Comparison of ENCODE assay signal across 3 cellular contexts in the genomic region with DNA sequence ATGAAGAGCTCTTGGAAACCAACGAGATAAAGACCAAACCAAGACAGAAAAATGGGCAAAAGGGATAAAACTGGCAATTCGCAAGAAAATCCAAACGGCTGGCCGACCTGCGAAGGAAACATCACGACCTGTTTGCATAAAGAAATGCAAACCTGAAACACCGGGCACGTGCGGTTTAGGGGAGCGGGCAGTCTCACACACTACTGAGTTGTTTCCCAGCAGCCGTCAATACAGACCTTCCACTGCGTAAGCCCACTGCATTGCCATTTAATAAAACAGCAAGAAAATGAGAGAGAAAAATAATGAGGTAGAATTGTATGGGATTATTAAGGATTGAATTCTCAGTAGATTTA.
TF ChIP-seq lines count a peak whose summit lies in the region.

No MANE protein-coding gene starts in this region.

TF ChIP-seq in SK-N-SH, 30 proteins besides CTCF, POLR2A, EP300 and RAD21 (continues in another document):
- no peak for TF ChIP-seq REST (IDR thresholded peaks at IDR 0.05; ENCODE audit: low read depth, low read length)
- no peak for TF ChIP-seq NRF1 (IDR thresholded peaks at IDR 0.05; ENCODE audit: low read depth, low read length)
- TF ChIP-seq USF2 (IDR thresholded peaks at IDR 0.05; ENCODE audit: borderline replicate concordance, low read depth, low read length), result no peak
- no peak for TF ChIP-seq GATA2 (CRISPR knock-in tag; IDR thresholded peaks at IDR 0.05)
- no peak for TF ChIP-seq JUND (IDR thresholded peaks at IDR 0.05)
- TF ChIP-seq FOXJ3 (CRISPR knock-in tag; IDR thresholded peaks at IDR 0.05), result no peak
- no peak for TF ChIP-seq RCOR1 (IDR thresholded peaks at IDR 0.05; ENCODE audit: low read length)
- TF ChIP-seq FOXM1 (IDR thresholded peaks at IDR 0.05; ENCODE audit: low read depth), result no peak
- no peak for TF ChIP-seq NFIC (IDR thresholded peaks at IDR 0.05; ENCODE audit: borderline replicate concordance)
- TF ChIP-seq, protein P1, sequence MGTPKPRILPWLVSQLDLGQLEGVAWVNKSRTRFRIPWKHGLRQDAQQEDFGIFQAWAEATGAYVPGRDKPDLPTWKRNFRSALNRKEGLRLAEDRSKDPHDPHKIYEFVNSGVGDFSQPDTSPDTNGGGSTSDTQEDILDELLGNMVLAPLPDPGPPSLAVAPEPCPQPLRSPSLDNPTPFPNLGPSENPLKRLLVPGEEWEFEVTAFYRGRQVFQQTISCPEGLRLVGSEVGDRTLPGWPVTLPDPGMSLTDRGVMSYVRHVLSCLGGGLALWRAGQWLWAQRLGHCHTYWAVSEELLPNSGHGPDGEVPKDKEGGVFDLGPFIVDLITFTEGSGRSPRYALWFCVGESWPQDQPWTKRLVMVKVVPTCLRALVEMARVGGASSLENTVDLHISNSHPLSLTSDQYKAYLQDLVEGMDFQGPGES (IDR thresholded peaks at IDR 0.05; ENCODE audit: low read depth, low read length), result no peak
- no peak for TF ChIP-seq RXRA (IDR thresholded peaks at IDR 0.05; ENCODE audit: borderline replicate concordance, low read depth)
- TF ChIP-seq SMC3 (IDR thresholded peaks at IDR 0.05; ENCODE audit: low read depth, low read length), result no peak
- TF ChIP-seq MEF2A (IDR thresholded peaks at IDR 0.05; ENCODE audit: borderline replicate concordance, low read depth), result no peak
- TF ChIP-seq POLR2AphosphoS5 (IDR thresholded peaks at IDR 0.05; ENCODE audit: low read depth, low read length), result no peak
- TF ChIP-seq TEAD4 (IDR thresholded peaks at IDR 0.05; ENCODE audit: borderline replicate concordance, insufficient read depth), result no peak
- no peak for TF ChIP-seq GABPA (IDR thresholded peaks at IDR 0.05; ENCODE audit: low read depth)
- TF ChIP-seq CHD2 (IDR thresholded peaks at IDR 0.05; ENCODE audit: low read length, partially characterized antibody), result no peak

TF ChIP-seq in SK-N-SH treated with all-trans-retinoic acid at 6 μM for 48 hours, 23 proteins besides CTCF, POLR2A, EP300 and RAD21 (continues in another document):
- TF ChIP-seq ZFP3 (CRISPR knock-in tag; IDR thresholded peaks at IDR 0.05), result no peak
- TF ChIP-seq, protein P2, sequence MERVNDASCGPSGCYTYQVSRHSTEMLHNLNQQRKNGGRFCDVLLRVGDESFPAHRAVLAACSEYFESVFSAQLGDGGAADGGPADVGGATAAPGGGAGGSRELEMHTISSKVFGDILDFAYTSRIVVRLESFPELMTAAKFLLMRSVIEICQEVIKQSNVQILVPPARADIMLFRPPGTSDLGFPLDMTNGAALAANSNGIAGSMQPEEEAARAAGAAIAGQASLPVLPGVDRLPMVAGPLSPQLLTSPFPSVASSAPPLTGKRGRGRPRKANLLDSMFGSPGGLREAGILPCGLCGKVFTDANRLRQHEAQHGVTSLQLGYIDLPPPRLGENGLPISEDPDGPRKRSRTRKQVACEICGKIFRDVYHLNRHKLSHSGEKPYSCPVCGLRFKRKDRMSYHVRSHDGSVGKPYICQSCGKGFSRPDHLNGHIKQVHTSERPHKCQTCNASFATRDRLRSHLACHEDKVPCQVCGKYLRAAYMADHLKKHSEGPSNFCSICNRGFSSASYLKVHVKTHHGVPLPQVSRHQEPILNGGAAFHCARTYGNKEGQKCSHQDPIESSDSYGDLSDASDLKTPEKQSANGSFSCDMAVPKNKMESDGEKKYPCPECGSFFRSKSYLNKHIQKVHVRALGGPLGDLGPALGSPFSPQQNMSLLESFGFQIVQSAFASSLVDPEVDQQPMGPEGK (CRISPR knock-in tag; IDR thresholded peaks at IDR 0.05; ENCODE audit: borderline replicate concordance), result no peak
- TF ChIP-seq CREB5 (CRISPR knock-in tag; IDR thresholded peaks at IDR 0.05; ENCODE audit: low read depth), result no peak
- TF ChIP-seq ISL1 (CRISPR knock-in tag; IDR thresholded peaks at IDR 0.05), result no peak
- TF ChIP-seq PPARA (CRISPR knock-in tag; IDR thresholded peaks at IDR 0.05; ENCODE audit: borderline replicate concordance), result no peak
- TF ChIP-seq ZNF70 (CRISPR knock-in tag; IDR thresholded peaks at IDR 0.05), result no peak
- no peak for TF ChIP-seq ZNF8 (CRISPR knock-in tag; IDR thresholded peaks at IDR 0.05)
- no peak for TF ChIP-seq TSHZ2 (CRISPR knock-in tag; IDR thresholded peaks at IDR 0.05)
- no peak for TF ChIP-seq ESRRG (CRISPR knock-in tag; IDR thresholded peaks at IDR 0.05)
- TF ChIP-seq SNAI2 (CRISPR knock-in tag; IDR thresholded peaks at IDR 0.05), result no peak
- no peak for TF ChIP-seq TOX (CRISPR knock-in tag; IDR thresholded peaks at IDR 0.05; ENCODE audit: borderline replicate concordance)
- no peak for TF ChIP-seq GLIS3 (CRISPR knock-in tag; IDR thresholded peaks at IDR 0.05)
- no peak for TF ChIP-seq BACH2 (CRISPR knock-in tag; IDR thresholded peaks at IDR 0.05; ENCODE audit: borderline replicate concordance)
- TF ChIP-seq CSDC2 (CRISPR knock-in tag; IDR thresholded peaks at IDR 0.05), result no peak
- TF ChIP-seq, protein P3, sequence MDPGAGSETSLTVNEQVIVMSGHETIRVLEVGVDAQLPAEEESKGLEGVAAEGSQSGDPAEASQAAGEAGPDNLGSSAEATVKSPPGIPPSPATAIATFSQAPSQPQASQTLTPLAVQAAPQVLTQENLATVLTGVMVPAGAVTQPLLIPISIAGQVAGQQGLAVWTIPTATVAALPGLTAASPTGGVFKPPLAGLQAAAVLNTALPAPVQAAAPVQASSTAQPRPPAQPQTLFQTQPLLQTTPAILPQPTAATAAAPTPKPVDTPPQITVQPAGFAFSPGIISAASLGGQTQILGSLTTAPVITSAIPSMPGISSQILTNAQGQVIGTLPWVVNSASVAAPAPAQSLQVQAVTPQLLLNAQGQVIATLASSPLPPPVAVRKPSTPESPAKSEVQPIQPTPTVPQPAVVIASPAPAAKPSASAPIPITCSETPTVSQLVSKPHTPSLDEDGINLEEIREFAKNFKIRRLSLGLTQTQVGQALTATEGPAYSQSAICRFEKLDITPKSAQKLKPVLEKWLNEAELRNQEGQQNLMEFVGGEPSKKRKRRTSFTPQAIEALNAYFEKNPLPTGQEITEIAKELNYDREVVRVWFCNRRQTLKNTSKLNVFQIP (CRISPR knock-in tag; IDR thresholded peaks at IDR 0.05; ENCODE audit: borderline replicate concordance, low read depth), result no peak
- TF ChIP-seq ZFP30 (CRISPR knock-in tag; IDR thresholded peaks at IDR 0.05), result no peak
- no peak for TF ChIP-seq ZNF565 (CRISPR knock-in tag; conservative IDR thresholded peaks at IDR 0.05; ENCODE audit: low read depth)

TF ChIP-seq in HepG2, 621 proteins besides CTCF, POLR2A, EP300 and RAD21:
- TF ChIP-seq SIN3A (IDR thresholded peaks at IDR 0.05; ENCODE audit: borderline replicate concordance, low read depth, low read length) (peak; percentile 53; the same call in 1 of the 2 replicates), MAX (IDR thresholded peaks at IDR 0.05) (peak; percentile 74), ZNF709 (CRISPR knock-in tag; IDR thresholded peaks at IDR 0.05) (no peak), ZFP37 (CRISPR knock-in tag; IDR thresholded peaks at IDR 0.05; ENCODE audit: borderline replicate concordance) (no peak), KMT2B (CRISPR knock-in tag; IDR thresholded peaks at IDR 0.05) (0 out of 2 replicates have a peak, but pooled peaks have one; percentile 4), YEATS4 (CRISPR knock-in tag; IDR thresholded peaks at IDR 0.05; ENCODE audit: borderline replicate concordance) (peak; percentile 24; the same call in 1 of the 2 replicates), MAF1 (CRISPR knock-in tag; IDR thresholded peaks at IDR 0.05; ENCODE audit: borderline replicate concordance) (no peak), SOX6 (IDR thresholded peaks at IDR 0.05) (no peak), SOX6 (CRISPR knock-in tag; IDR thresholded peaks at IDR 0.05) (no peak), SATB2 (CRISPR knock-in tag; IDR thresholded peaks at IDR 0.05) (no peak), FOXA1 (IDR thresholded peaks at IDR 0.05) (no peak), FOXA1 (CRISPR knock-in tag; IDR thresholded peaks at IDR 0.05) (peak; percentile 13; the same call in 1 of the 2 replicates), ZBTB7B (CRISPR knock-in tag; IDR thresholded peaks at IDR 0.05) (peak; percentile 13; the same call in 1 of the 2 replicates), MXD4 (CRISPR knock-in tag; IDR thresholded peaks at IDR 0.05) (0 out of 2 replicates have a peak, but pooled peaks have one; percentile 19), MNT (IDR thresholded peaks at IDR 0.05) (peak; percentile 54; the same call in 1 of the 2 replicates), ZNF703 (CRISPR knock-in tag; IDR thresholded peaks at IDR 0.05; ENCODE audit: borderline replicate concordance) (no peak), SAP130 (CRISPR knock-in tag; IDR thresholded peaks at IDR 0.05; ENCODE audit: low read depth) (peak; percentile 65), MYC (CRISPR knock-in tag; IDR thresholded peaks at IDR 0.05; ENCODE audit: borderline replicate concordance) (peak; percentile 56; the same call in 1 of the 2 replicates), TOPORS (CRISPR knock-in tag; IDR thresholded peaks at IDR 0.05) (no peak), ATF7 (IDR thresholded peaks at IDR 0.05) (no peak), ATF7 (CRISPR knock-in tag; IDR thresholded peaks at IDR 0.05) (no peak), BHLHE40 (IDR thresholded peaks at IDR 0.05; ENCODE audit: low read length) (peak; percentile 89), STAG1 (CRISPR knock-in tag; IDR thresholded peaks at IDR 0.05) (peak; percentile 14; the same call in 1 of the 2 replicates)
- TF ChIP-seq, protein P4, sequence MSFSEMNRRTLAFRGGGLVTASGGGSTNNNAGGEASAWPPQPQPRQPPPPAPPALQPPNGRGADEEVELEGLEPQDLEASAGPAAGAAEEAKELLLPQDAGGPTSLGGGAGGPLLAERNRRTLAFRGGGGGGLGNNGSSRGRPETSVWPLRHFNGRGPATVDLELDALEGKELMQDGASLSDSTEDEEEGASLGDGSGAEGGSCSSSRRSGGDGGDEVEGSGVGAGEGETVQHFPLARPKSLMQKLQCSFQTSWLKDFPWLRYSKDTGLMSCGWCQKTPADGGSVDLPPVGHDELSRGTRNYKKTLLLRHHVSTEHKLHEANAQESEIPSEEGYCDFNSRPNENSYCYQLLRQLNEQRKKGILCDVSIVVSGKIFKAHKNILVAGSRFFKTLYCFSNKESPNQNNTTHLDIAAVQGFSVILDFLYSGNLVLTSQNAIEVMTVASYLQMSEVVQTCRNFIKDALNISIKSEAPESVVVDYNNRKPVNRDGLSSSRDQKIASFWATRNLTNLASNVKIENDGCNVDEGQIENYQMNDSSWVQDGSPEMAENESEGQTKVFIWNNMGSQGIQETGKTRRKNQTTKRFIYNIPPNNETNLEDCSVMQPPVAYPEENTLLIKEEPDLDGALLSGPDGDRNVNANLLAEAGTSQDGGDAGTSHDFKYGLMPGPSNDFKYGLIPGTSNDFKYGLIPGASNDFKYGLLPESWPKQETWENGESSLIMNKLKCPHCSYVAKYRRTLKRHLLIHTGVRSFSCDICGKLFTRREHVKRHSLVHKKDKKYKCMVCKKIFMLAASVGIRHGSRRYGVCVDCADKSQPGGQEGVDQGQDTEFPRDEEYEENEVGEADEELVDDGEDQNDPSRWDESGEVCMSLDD (CRISPR knock-in tag; IDR thresholded peaks at IDR 0.05; ENCODE audit: borderline replicate concordance), result peak; percentile 47; the same call in 1 of the 2 replicates
